ENCODE assay signal across 23 cellular contexts in the genomic region with DNA sequence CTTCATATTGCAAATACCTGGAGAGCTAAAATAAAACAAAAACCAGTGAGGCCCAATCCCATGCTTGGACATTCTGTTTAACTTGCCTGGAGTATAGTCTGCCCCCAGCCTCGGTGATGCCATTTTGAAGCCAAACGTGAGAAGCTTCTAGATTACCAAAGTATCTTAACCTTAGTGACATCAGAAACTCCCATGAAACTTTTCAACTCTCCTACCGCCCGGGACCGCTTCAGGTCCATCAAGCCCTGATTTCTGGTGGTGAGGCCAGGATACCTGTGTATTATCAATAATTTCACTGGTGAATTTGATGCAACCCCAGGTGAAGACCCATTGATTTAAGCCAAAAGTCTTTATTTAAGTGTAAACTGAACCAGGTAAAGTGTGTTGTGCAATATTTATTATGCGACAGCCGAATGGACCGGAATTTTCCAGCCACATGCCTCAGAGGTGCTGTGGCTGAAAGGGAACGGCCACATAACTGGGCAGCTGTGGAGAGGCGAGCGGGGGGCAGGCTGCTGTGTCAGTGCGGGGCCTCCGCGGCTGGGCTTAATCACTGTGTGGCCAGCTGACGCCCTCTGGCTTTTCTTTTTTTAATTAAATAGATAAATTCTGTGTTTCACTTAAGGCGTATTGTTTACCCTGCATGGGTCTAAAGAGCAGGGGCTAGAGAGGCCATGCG.
"Had no signal": no experiment of that assay in that cellular context is flagged by ENCODE, and none has a peak within 500 bp of the region (broad histone marks: within the 10 kb centered on the region; RNA-seq: fewer than 3 reads in every experiment).

No MANE protein-coding gene starts in this region.

- ATAC-seq: activated CD8-positive, alpha-beta T cell treated with anti-CD3 and anti-CD28 coated beads, Interleukin-2, amount 10 ng/mL, durations not matched to agents 7 days and 5 days; activated naive CD4-positive, alpha-beta T cell treated with anti-CD3 and anti-CD28 coated beads, Interleukin-2, amount 50 U/mL, for 72 hours; body of pancreas had no signal

- H3K9me3 Mint-ChIP-seq: activated CD4-positive, alpha-beta T cell treated with anti-CD3 and anti-CD28 coated beads, Interleukin-2, amount 10 ng/mL, durations not matched to agents 24 days and 14 days; activated naive CD4-positive, alpha-beta T cell treated with anti-CD3 and anti-CD28 coated beads for 36 hours; activated naive CD4-positive, alpha-beta T cell treated with anti-CD3 and anti-CD28 coated beads, Interleukin-2, amount 50 U/mL, for 72 hours; activated T-cell treated with anti-CD3 and anti-CD28 coated beads, Interleukin-2, amount 50 U/mL, for 24 hours; activated T-helper 2 cell treated with anti-CD3 and anti-CD28 coated beads, Interferon-gamma antibody, Interleukin-2, Interleukin-4, amounts not matched to agents 10 μg/mL and 5 μg/mL and 100 μg/mL, durations not matched to agents 14 hours and 24 hours and 36 hours; T-helper 1 cell treated with Interleukin-12 subunit alpha and Interleukin-12 subunit beta and Interleukin-4 antibody, amounts not matched to agents 30 μg/mL and 1 μg/mL, for 36 hours; T-helper 2 cell treated with Interferon-gamma antibody and Interleukin-4, amounts not matched to agents 5 μg/mL and 100 μg/mL, for 36 hours had no signal

- H3K4me3 Mint-ChIP-seq: activated CD4-positive, alpha-beta T cell treated with anti-CD3 and anti-CD28 coated beads, Interleukin-2, amount 10 ng/mL, durations not matched to agents 24 days and 14 days; activated CD8-positive, alpha-beta T cell treated with anti-CD3 and anti-CD28 coated beads, Interleukin-2, amount 10 ng/mL, durations not matched to agents 7 days and 5 days; activated naive CD4-positive, alpha-beta T cell treated with anti-CD3 and anti-CD28 coated beads for 36 hours; activated T-cell treated with anti-CD3 and anti-CD28 coated beads, Interleukin-2, amount 50 U/mL, for 24 hours; T-helper 1 cell treated with Interleukin-12 subunit alpha and Interleukin-12 subunit beta and Interleukin-4 antibody, amounts not matched to agents 30 μg/mL and 1 μg/mL, for 36 hours; T-helper 2 cell treated with Interferon-gamma antibody and Interleukin-4, amounts not matched to agents 5 μg/mL and 100 μg/mL, for 36 hours had no signal

- H3K4me1 Mint-ChIP-seq: activated CD4-positive, alpha-beta T cell treated with anti-CD3 and anti-CD28 coated beads, Interleukin-2, amount 10 ng/mL, durations not matched to agents 24 days and 14 days had no signal

- H3K36me3 Mint-ChIP-seq: activated naive CD4-positive, alpha-beta T cell treated with anti-CD3 and anti-CD28 coated beads, Interleukin-2, amount 50 U/mL, for 72 hours had no signal

- DNase-seq: activated CD4-positive, alpha-beta T cell treated with anti-CD3 and anti-CD28 coated beads, Interleukin-2, amount 10 ng/mL, durations not matched to agents 24 days and 14 days; activated CD4-positive, alpha-beta T cell treated with anti-CD3 and anti-CD28 coated beads, Interleukin-2, amount 50 U/mL, for 48 hours; activated CD8-positive, alpha-beta T cell treated with anti-CD3 and anti-CD28 coated beads, Interleukin-2, amount 10 ng/mL, durations not matched to agents 7 days and 5 days; activated gamma-delta T cell treated with Interleukin-2 at 50 U/mL for 16 hours; activated naive CD4-positive, alpha-beta T cell treated with anti-CD3 and anti-CD28 coated beads for 36 hours; activated T-cell treated with anti-CD3 and anti-CD28 coated beads, Interleukin-2, amount 50 U/mL, for 24 hours; adrenal gland; body of pancreas; caudate nucleus; cerebellar nuclear complex; NCI-H1105; NCI-H1417 treated with DMSO at 0.1 percent for 48 hours; NCI-H1694 treated with DMSO at 0.1 percent for 48 hours; NCI-H2029; NCI-H345; NCI-H524 treated with DMSO at 0.1 percent for 48 hours; Right ventricle myocardium superior had no signal

- H3K4me3 ChIP-seq: adrenal gland, body of pancreas, breast epithelium, PC-9 had no signal

- H3K27me3 ChIP-seq: body of pancreas had no signal

- H3K27ac Mint-ChIP-seq: activated CD4-positive, alpha-beta T cell treated with anti-CD3 and anti-CD28 coated beads, Interleukin-2, amount 10 ng/mL, durations not matched to agents 24 days and 14 days; activated CD8-positive, alpha-beta T cell treated with anti-CD3 and anti-CD28 coated beads, Interleukin-2, amount 10 ng/mL, durations not matched to agents 7 days and 5 days; activated naive CD4-positive, alpha-beta T cell treated with anti-CD3 and anti-CD28 coated beads for 36 hours; activated naive CD4-positive, alpha-beta T cell treated with anti-CD3 and anti-CD28 coated beads, Interleukin-2, amount 50 U/mL, for 72 hours; activated T-cell treated with anti-CD3 and anti-CD28 coated beads, Interleukin-2, amount 50 U/mL, for 24 hours; activated T-helper 2 cell treated with anti-CD3 and anti-CD28 coated beads, Interferon-gamma antibody, Interleukin-2, Interleukin-4, amounts not matched to agents 10 μg/mL and 5 μg/mL and 100 μg/mL, durations not matched to agents 14 hours and 24 hours and 36 hours; T-helper 1 cell treated with Interleukin-12 subunit alpha and Interleukin-12 subunit beta and Interleukin-4 antibody, amounts not matched to agents 30 μg/mL and 1 μg/mL, for 36 hours; T-helper 2 cell treated with Interferon-gamma antibody and Interleukin-4, amounts not matched to agents 5 μg/mL and 100 μg/mL, for 36 hours had no signal

- H3K36me3 ChIP-seq: adrenal gland, breast epithelium had no signal
